8 cellular contexts compared by ENCODE assay signal in the genomic region with DNA sequence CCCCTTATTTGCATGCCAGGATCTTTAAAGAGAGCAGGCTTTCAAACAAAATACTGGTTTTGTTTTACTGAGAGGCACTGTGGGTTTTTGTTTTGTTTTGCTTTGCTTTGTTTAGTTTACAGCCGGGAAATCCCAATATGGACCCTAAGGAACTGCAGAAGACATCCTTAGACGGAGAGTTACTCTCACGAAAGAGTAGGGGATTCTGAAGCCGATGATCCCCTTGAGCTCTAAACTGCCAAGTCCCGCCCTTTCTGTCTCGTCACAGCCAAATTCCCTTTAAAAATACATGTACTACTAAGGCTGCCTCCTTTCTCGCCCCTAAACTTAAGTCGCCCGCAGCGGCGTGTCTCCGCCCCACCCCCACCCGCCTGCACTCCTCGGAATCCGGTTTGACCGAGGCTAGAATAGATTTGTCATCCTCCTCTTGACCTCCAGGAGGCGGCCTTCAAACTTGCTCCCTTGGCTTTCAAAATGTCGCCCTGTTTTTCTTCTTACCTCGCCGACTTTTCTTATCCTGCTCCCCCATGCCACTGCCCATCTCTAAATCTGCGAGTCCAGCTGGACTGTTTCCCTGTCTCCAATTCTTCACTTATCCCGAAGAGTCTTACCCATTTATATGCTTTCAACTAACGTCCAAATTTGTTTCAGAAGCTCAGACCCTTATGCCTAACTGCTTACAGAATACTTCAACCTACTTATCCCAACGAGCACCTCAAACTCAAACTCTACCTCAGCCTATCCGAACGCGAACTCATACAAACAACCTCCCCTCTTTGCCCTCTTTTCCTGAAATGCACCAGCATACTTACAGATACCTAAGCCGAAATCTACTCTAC. TPM values are rescaled to one million over a fixed set of nuclear protein-coding genes. Genes with fewer than 3 reads are reported as not detected.
A peak's percentile ranks its signal among the peaks of the same experiment; 100 is the strongest.
DNase-seq lines count a peak whose midpoint lies in the region; TF ChIP-seq lines count a peak whose summit lies in the region.

No MANE protein-coding gene starts in this region.

- H3K4me2 ChIP-seq in GM23248 (ENCODE audit: unreplicated experiment) (peak overlapping the region; percentile 91), Loucy (ENCODE audit: low read depth, low read length, poor library complexity, severe bottlenecking) (peak overlapping the region; percentile 87)

- no peaks in the 10 kb centered on the region for H3K36me3 ChIP-seq in GM23248 (ENCODE audit: low read depth)
- no peaks in the 10 kb centered on the region for H3K36me3 ChIP-seq in Loucy (ENCODE audit: insufficient read depth, low read length)
- H3K36me3 ChIP-seq in neutrophil = peaks cover 3% of the 10 kb centered on the region

- no peaks in the 10 kb centered on the region for H3K9me3 ChIP-seq in GM23248 (ENCODE audit: low read depth)
- H3K9me3 ChIP-seq in Loucy (ENCODE audit: insufficient read depth, low read depth, low read length) = no peaks in the 10 kb centered on the region
- H3K9me3 ChIP-seq in neutrophil = peaks cover 16% of the 10 kb centered on the region

- DNase-seq in DMS153 (lab: John Stamatoyannopoulos, UW) (peak; percentile 84), GM23248 (peak; percentile 94), germinal center (ENCODE audit: low spot score) (peak; percentile 76)
- DNase-seq in activated effector memory CD4-positive, alpha-beta T cell treated with anti-CD3 and anti-CD28 coated beads, Interleukin-2, amount 50 U/mL, for 16 hours = peak; percentile 89

- in situ Hi-C loops in GM23248 (cut with MboI) = no loop called here

- H3K9ac ChIP-seq in GM23248 (peak overlapping the region; percentile 94), Loucy (ENCODE audit: low read depth, low read length, poor library complexity, severe bottlenecking) (peak overlapping the region; percentile 97)

- H3K4me3 ChIP-seq in GM23248 (peak overlapping the region; percentile 81), Loucy (ENCODE audit: low read length, poor library complexity, severe bottlenecking) (peak overlapping the region; percentile 79), neutrophil (ENCODE audit: low read depth in 1 of 2, low read length in 1 of 2) (peak overlapping the region; percentile 71 to 93)

- WGBS in GM23248 (ENCODE audit: low coverage in 1 of 2, low lambda C conversion rate in 2 of 2, missing lambda C conversion rate in 2 of 2), 2 experiments = 1 to 2% methylated on average over 24 to 28 of the region's 28 CpGs

- H3F3A ChIP-seq in GM23248 (ENCODE audit: insufficient read depth) (peaks cover 33% of the 10 kb centered on the region), Loucy (ENCODE audit: low read depth) (peaks cover 21% of the 10 kb centered on the region)

- H3K79me2 ChIP-seq in GM23248 (ENCODE audit: insufficient read depth) (peaks cover 20% of the 10 kb centered on the region), Loucy (ENCODE audit: insufficient read depth, low read length) (peaks cover 12% of the 10 kb centered on the region)

- H2AFZ ChIP-seq in GM23248 (peak overlapping the region; percentile 90), Loucy (ENCODE audit: low read length) (peak overlapping the region; percentile 72)

- H4K20me1 ChIP-seq in GM23248 (ENCODE audit: insufficient read depth) = no peaks in the 10 kb centered on the region
- H4K20me1 ChIP-seq in Loucy (ENCODE audit: insufficient read depth, low read length, poor library complexity, severe bottlenecking) = no peaks in the 10 kb centered on the region

- TF ChIP-seq CTCF in Loucy (conservative IDR thresholded peaks at IDR 0.05; ENCODE audit: low read length) (peak; percentile 74), neutrophil (IDR thresholded peaks at IDR 0.05) (no peak)

- TF ChIP-seq POLR2A in Raji (IDR thresholded peaks at IDR 0.05; ENCODE audit: insufficient read depth, low read depth, low read length) = peak; percentile 86

- H3K4me1 ChIP-seq in GM23248 (ENCODE audit: insufficient read depth) (peaks cover 12% of the 10 kb centered on the region), Loucy (ENCODE audit: insufficient read depth, low read length, poor library complexity, severe bottlenecking) (peaks cover 24% of the 10 kb centered on the region), neutrophil (ENCODE audit: control insufficient read depth in 1 of 2, insufficient read depth in 1 of 2, low read depth in 1 of 2, low read length in 1 of 2) (peaks cover 28 to 39% of the 10 kb centered on the region in 2 experiments)

- H3K27ac ChIP-seq in GM23248 (peak overlapping the region; percentile 98), neutrophil (peak overlapping the region; percentile 99), temporal lobe (ENCODE audit: low read depth, low read length) (peak overlapping the region; percentile 98)

- no peaks in the 10 kb centered on the region for H3K27me3 ChIP-seq in GM23248 (replicated peaks; ENCODE audit: insufficient read depth)
- H3K27me3 ChIP-seq in Loucy (ENCODE audit: insufficient read depth, low read length, poor library complexity, severe bottlenecking) = no peaks in the 10 kb centered on the region
- no peaks in the 10 kb centered on the region for H3K27me3 ChIP-seq in neutrophil

- no peaks in the 10 kb centered on the region for H3K9me2 ChIP-seq in GM23248 (ENCODE audit: insufficient read depth)
- no peaks in the 10 kb centered on the region for H3K9me2 ChIP-seq in Loucy (replicated peaks; ENCODE audit: low read depth, low read length)

RNA-seq across cellular contexts. Expression of a gene that starts 11.0 kb away (rescaled TPM):
- 12.3 and 16.4 TPM in 2 replicates for total RNA-seq in GM23248 (2014; rRNA removed; shearing (Covaris generic))
- polyA plus RNA-seq in GM23248 (2016; fragmentation: Nextera tagmentation; extraction: Ambion mirVana) = 18.6 and 20.1 TPM in 2 replicates
- 8.6 TPM for total RNA-seq in temporal lobe

RNA-seq across cellular contexts. Expression of a gene that starts 29.3 kb away (rescaled TPM):
- total RNA-seq in GM23248 (2014; rRNA removed; shearing (Covaris generic)) = 0.51 and 1.1 TPM in 2 replicates
- polyA plus RNA-seq in GM23248 (2016; fragmentation: Nextera tagmentation; extraction: Ambion mirVana) = 0.36 and 0.60 TPM in 2 replicates
- 72.0 TPM for total RNA-seq in temporal lobe

RNA-seq across cellular contexts. Expression of a gene that starts 39.2 kb away (rescaled TPM):
- 12.3 and 17.5 TPM in 2 replicates for total RNA-seq in GM23248 (2014; rRNA removed; shearing (Covaris generic))
- polyA plus RNA-seq in GM23248 (2016; fragmentation: Nextera tagmentation; extraction: Ambion mirVana) = 98.0 and 106 TPM in 2 replicates
- 16.7 TPM for total RNA-seq in temporal lobe

RNA-seq across cellular contexts. Expression of a gene that starts 48.3 kb away (rescaled TPM):
- total RNA-seq in GM23248 (2014; rRNA removed; shearing (Covaris generic)) = 7.7 and 13.1 TPM in 2 replicates
- polyA plus RNA-seq in GM23248 (2016; fragmentation: Nextera tagmentation; extraction: Ambion mirVana) = 11.9 and 12.4 TPM in 2 replicates
- 1.2 TPM for total RNA-seq in temporal lobe

Comparison
In these comparisons a context has a peak if more than half of its experiments do, and no peak if none do; other contexts are left out.
1. Peak in every context shown above with its lines: DNase-seq, H3K4me3 ChIP-seq and H3K27ac ChIP-seq.
2. RNA of a gene that starts 29.3 kb away (total RNA-seq): 72.0 TPM in temporal lobe (single experiment); 0.51 to 1.1 TPM in GM23248; every median in the first group is over 10 times any median in the second.